In genomic region chr5:56881571-56881970, GRCh38 we compare ENCODE assay signal across 19 cellular contexts.
"Had no signal": no experiment of that assay in that cellular context is flagged by ENCODE, and none has a peak within 500 bp of the region (broad histone marks: within the 10 kb centered on the region; RNA-seq: fewer than 3 reads in every experiment).

No MANE protein-coding gene starts in this region.

- H3K4me1 Mint-ChIP-seq: activated CD4-positive, alpha-beta T cell treated with anti-CD3 and anti-CD28 coated beads for 36 hours had no signal

- DNase-seq: activated CD4-positive, alpha-beta memory T cell treated with anti-CD3 and anti-CD28 coated beads, Interleukin-2, amount 10 ng/mL, durations not matched to agents 7 days and 5 days; activated CD4-positive, alpha-beta T cell treated with anti-CD3 and anti-CD28 coated beads for 36 hours; activated CD4-positive, alpha-beta T cell treated with anti-CD3 and anti-CD28 coated beads, Interleukin-2, amount 50 U/mL, for 1 hour; activated effector memory CD4-positive, alpha-beta T cell treated with Interleukin-2 at 50 U/mL for 16 hours; activated naive CD4-positive, alpha-beta T cell; activated T-cell treated with anti-CD3 and anti-CD28 coated beads for 4 hours; adrenal gland; anterior cingulate cortex; cerebellar nuclear complex; Kasumi-1; NCI-H1105 treated with DMSO at 0.1 percent for 48 hours; NCI-H1436 treated with DMSO at 0.1 percent for 48 hours; NCI-H187 treated with DMSO at 0.1 percent for 48 hours; NCI-H2081 treated with DMSO at 0.1 percent for 48 hours; NCI-H446; NCI-H524; SIG-M5 had no signal

- H3K27me3 Mint-ChIP-seq: activated CD4-positive, alpha-beta memory T cell treated with anti-CD3 and anti-CD28 coated beads, Interleukin-2, amount 10 ng/mL, durations not matched to agents 7 days and 5 days; activated CD4-positive, alpha-beta T cell treated with anti-CD3 and anti-CD28 coated beads for 36 hours; activated naive CD8-positive, alpha-beta T cell had no signal

- H3K27me3 ChIP-seq: adrenal gland had no signal

- H3K27ac ChIP-seq: adrenal gland, VCaP had no signal

- H3K9me3 ChIP-seq: adrenal gland had no signal

- H3K9me3 Mint-ChIP-seq: activated CD4-positive, alpha-beta memory T cell treated with anti-CD3 and anti-CD28 coated beads, Interleukin-2, amount 10 ng/mL, durations not matched to agents 7 days and 5 days had no signal

- H3K4me1 ChIP-seq: adrenal gland had no signal

- H3K4me3 ChIP-seq: adrenal gland had no signal

- H3K4me3 Mint-ChIP-seq: activated CD4-positive, alpha-beta memory T cell treated with anti-CD3 and anti-CD28 coated beads, Interleukin-2, amount 10 ng/mL, durations not matched to agents 7 days and 5 days; activated CD4-positive, alpha-beta T cell treated with anti-CD3 and anti-CD28 coated beads for 36 hours; activated naive CD8-positive, alpha-beta T cell had no signal

- ATAC-seq: activated CD4-positive, alpha-beta T cell treated with anti-CD3 and anti-CD28 coated beads for 36 hours had no signal
